ENCODE assay signal across 8 cellular contexts in the genomic region with DNA sequence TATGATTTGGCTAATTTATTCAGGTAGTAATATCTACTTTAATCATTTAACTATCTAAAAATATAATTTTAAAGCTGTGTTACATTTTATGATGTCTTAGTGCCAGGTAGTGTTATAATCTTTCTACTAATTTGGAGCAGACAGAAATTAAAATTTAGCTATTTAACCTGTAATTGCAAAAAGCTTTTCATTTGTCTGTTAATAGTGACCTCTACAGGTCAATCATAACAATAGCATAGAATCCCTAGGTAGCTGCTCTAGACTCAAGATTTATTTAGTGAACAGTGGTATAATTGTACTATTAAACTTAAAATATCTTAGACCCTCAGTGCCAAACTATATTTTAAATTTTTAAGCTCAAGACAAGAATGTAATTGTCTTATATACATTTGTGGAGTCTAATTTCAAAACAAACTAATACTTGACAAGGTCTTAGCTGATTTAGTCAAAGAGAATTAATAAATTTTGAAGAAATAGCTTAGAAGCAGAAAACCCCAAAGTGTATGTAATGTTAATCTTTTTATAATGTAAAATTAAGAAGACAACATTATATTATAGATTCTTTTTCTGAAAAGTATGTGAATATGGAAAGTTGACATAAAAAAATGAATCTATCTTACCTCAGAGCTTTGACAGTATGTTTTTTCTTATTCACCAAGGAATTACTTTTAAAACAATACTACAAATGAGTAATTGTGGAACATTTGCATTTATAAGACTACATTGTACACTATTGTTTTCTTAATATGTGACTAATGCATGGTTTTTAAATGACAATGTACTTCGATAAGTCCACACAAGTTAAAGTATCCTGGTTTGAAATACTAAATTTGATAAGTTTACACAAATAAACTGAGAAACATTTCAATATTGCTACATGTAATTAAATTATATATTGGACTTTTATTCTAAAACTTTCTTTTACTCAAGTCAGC.
DNase-seq lines count a peak whose midpoint lies in the region; ATAC-seq and TF ChIP-seq lines count a peak whose summit lies in the region.

No MANE protein-coding gene starts in this region.

- H3K36me3 Mint-ChIP-seq in nephron (ENCODE audit: low read depth), result no peaks in the 10 kb centered on the region
- no peaks in the 10 kb centered on the region for H3K36me3 Mint-ChIP-seq in activated naive CD8-positive, alpha-beta T cell treated with anti-CD3 and anti-CD28 coated beads, Interleukin-2, amount 50 U/mL, for 24 hours (ENCODE audit: low read depth)

- no peak overlapping the region for H3K4me2 ChIP-seq in MM.1S (ENCODE audit: low read depth, low read length)

- ATAC-seq in GM19351 (IDR thresholded peaks at IDR 0.05; ENCODE audit: unreplicated experiment), result peak; percentile 66
- no peak for ATAC-seq in activated naive CD8-positive, alpha-beta T cell treated with anti-CD3 and anti-CD28 coated beads, Interleukin-2, amount 50 U/mL, for 24 hours

- in situ Hi-C loops in brain microvascular endothelial cell (cut with HindIII; ENCODE audit: low pct_ligation_motif_present, low sequenced_read_pairs), result no loop called here

- no peak overlapping the region for H3K4me3 Mint-ChIP-seq in nephron
- H3K4me3 Mint-ChIP-seq in activated naive CD8-positive, alpha-beta T cell treated with anti-CD3 and anti-CD28 coated beads, Interleukin-2, amount 50 U/mL, for 24 hours, result no peak overlapping the region

- H3K36me3 ChIP-seq in BJ (ENCODE audit: control insufficient read depth, insufficient read depth, low read length) (no peaks in the 10 kb centered on the region), MM.1S (replicated peaks; ENCODE audit: insufficient read depth, low read length) (no peaks in the 10 kb centered on the region), brain microvascular endothelial cell (replicated peaks) (no peaks in the 10 kb centered on the region), tibial artery (no peaks in the 10 kb centered on the region)

- H3K9me3 ChIP-seq in MM.1S (replicated peaks; ENCODE audit: insufficient read depth, low read length) (no peaks in the 10 kb centered on the region), tibial artery (no peaks in the 10 kb centered on the region)

- H3K27me3 ChIP-seq in BJ (ENCODE audit: control insufficient read depth, insufficient read depth, low read length) (no peaks in the 10 kb centered on the region), MM.1S (replicated peaks; ENCODE audit: insufficient read depth, low read length) (no peaks in the 10 kb centered on the region), brain microvascular endothelial cell (replicated peaks) (no peaks in the 10 kb centered on the region), tibial artery (no peaks in the 10 kb centered on the region)

- DNase-seq in BJ (ENCODE audit: low read depth), result no peak
- peak; percentile 15 for DNase-seq in MM.1S
- no peak for DNase-seq in brain microvascular endothelial cell
- no peak for DNase-seq in activated CD4-positive, alpha-beta T cell treated with anti-CD3 and anti-CD28 coated beads, Interleukin-2, amount 50 U/mL, for 1 hour
- DNase-seq in activated naive CD8-positive, alpha-beta T cell treated with anti-CD3 and anti-CD28 coated beads, Interleukin-2, amount 50 U/mL, for 24 hours, result no peak
- no peak for DNase-seq in tibial artery

- no peaks in the 10 kb centered on the region for H3K4me1 ChIP-seq in MM.1S (ENCODE audit: low read length)
- no peaks in the 10 kb centered on the region for H3K4me1 ChIP-seq in tibial artery

- H3K9ac ChIP-seq in MM.1S (ENCODE audit: low read length), result no peak overlapping the region

- no peaks in the 10 kb centered on the region for H3K27me3 Mint-ChIP-seq in nephron (ENCODE audit: low read depth)
- H3K27me3 Mint-ChIP-seq in activated naive CD8-positive, alpha-beta T cell treated with anti-CD3 and anti-CD28 coated beads, Interleukin-2, amount 50 U/mL, for 24 hours, result peaks cover 9% of the 10 kb centered on the region

- H3F3A ChIP-seq in MM.1S (ENCODE audit: insufficient read depth, low read length), result no peaks in the 10 kb centered on the region

- no peaks in the 10 kb centered on the region for H3K9me2 ChIP-seq in MM.1S (replicated peaks; ENCODE audit: insufficient read depth, low read length)

- intact Hi-C loops in tibial artery (cut with DNase I; ENCODE audit: low total_unique reads), result no loop called here

- no peak overlapping the region for H3K4me3 ChIP-seq in BJ (ENCODE audit: low read depth, low read length)
- H3K4me3 ChIP-seq in MM.1S (ENCODE audit: low read length), result no peak overlapping the region
- no peak overlapping the region for H3K4me3 ChIP-seq in brain microvascular endothelial cell (ENCODE audit: low read depth, low read length)
- H3K4me3 ChIP-seq in tibial artery, result no peak overlapping the region

- H3K4me1 Mint-ChIP-seq in nephron, result peaks cover 6% of the 10 kb centered on the region
- no peaks in the 10 kb centered on the region for H3K4me1 Mint-ChIP-seq in activated naive CD8-positive, alpha-beta T cell treated with anti-CD3 and anti-CD28 coated beads, Interleukin-2, amount 50 U/mL, for 24 hours

- no peaks in the 10 kb centered on the region for H3K9me3 Mint-ChIP-seq in nephron
- no peaks in the 10 kb centered on the region for H3K9me3 Mint-ChIP-seq in activated naive CD8-positive, alpha-beta T cell treated with anti-CD3 and anti-CD28 coated beads, Interleukin-2, amount 50 U/mL, for 24 hours

- TF ChIP-seq CTCF in BJ (IDR thresholded peaks at IDR 0.05; ENCODE audit: insufficient read depth, low read depth, low read length) (peak; percentile 55), MM.1S (IDR thresholded peaks at IDR 0.05; ENCODE audit: low read length) (peak; percentile 45), brain microvascular endothelial cell (IDR thresholded peaks at IDR 0.05; ENCODE audit: low read depth, low read length, missing control alignments) (peak; percentile 26), nephron (IDR thresholded peaks at IDR 0.05; ENCODE audit: unreplicated experiment in 3 of 3) (peak; percentile 58 to 69 (median 66)), tibial artery (IDR thresholded peaks at IDR 0.05) (peak in 1 of 2 experiments; percentile 30)

- no peaks in the 10 kb centered on the region for H4K20me1 ChIP-seq in MM.1S (ENCODE audit: insufficient read depth, low read length)

- H2AFZ ChIP-seq in MM.1S (ENCODE audit: low read length), result no peak overlapping the region

- H3K27ac ChIP-seq in MM.1S (ENCODE audit: low read length), result no peak overlapping the region
- H3K27ac ChIP-seq in brain microvascular endothelial cell, result no peak overlapping the region
- H3K27ac ChIP-seq in tibial artery, result no peak overlapping the region

- H3K79me2 ChIP-seq in MM.1S (ENCODE audit: low read length), result no peaks in the 10 kb centered on the region

- CTCF ChIA-PET in BJ (lab: Yijun Ruan, JAX), result interaction anchor here (0.5 to 2.0 kb wide), 15 partner anchors 8 to 1027 kb away, joined by 3 to 47 read pairs (median 3); partner anchors contain the start of gene COL11A1

- no peak overlapping the region for H3K27ac Mint-ChIP-seq in nephron
- no peak overlapping the region for H3K27ac Mint-ChIP-seq in activated naive CD8-positive, alpha-beta T cell treated with anti-CD3 and anti-CD28 coated beads, Interleukin-2, amount 50 U/mL, for 24 hours

- POLR2A ChIA-PET in BJ (lab: Charles Lee), result no interaction called here
